In genomic region chr17:50817142-50817751, GRCh38 we compare ENCODE assay signal across 8 cellular contexts. TPM values are rescaled to one million over a fixed set of nuclear protein-coding genes. Genes with fewer than 3 reads are reported as not detected.
DNase-seq lines count a peak whose midpoint lies in the region; ATAC-seq and TF ChIP-seq lines count a peak whose summit lies in the region.

No MANE protein-coding gene starts in this region.

- H3K4me1 Mint-ChIP-seq in activated CD4-positive, alpha-beta T cell treated with anti-CD3 and anti-CD28 coated beads, Interleukin-2, amount 10 ng/mL, durations not matched to agents 24 days and 14 days: peaks cover 10% of the 10 kb centered on the region
- H3K4me1 Mint-ChIP-seq in natural killer cell: peaks cover 15 to 20% of the 10 kb centered on the region in 2 donors

- H3K4me1 ChIP-seq in duodenal mucosa (ENCODE audit: control insufficient read depth in 1 of 2, insufficient read depth in 2 of 2, low read length in 2 of 2): peaks cover 5 to 11% of the 10 kb centered on the region in 2 donors

- peak; percentile 75 for TF ChIP-seq CTCF in AG09309 (IDR thresholded peaks at IDR 0.05; ENCODE audit: control insufficient read depth, insufficient read depth, low read depth, low read length, missing control alignments)
- peak; percentile 77 for TF ChIP-seq CTCF in HL-60 (IDR thresholded peaks at IDR 0.05; ENCODE audit: insufficient read depth, low read length)
- peak; percentile 73 for TF ChIP-seq CTCF in natural killer cell (IDR thresholded peaks at IDR 0.05)

- peaks cover 30% of the 10 kb centered on the region for H3K27me3 Mint-ChIP-seq in activated CD4-positive, alpha-beta T cell treated with anti-CD3 and anti-CD28 coated beads, Interleukin-2, amount 10 ng/mL, durations not matched to agents 24 days and 14 days
- peaks cover 13 to 16% of the 10 kb centered on the region in 2 donors for H3K27me3 Mint-ChIP-seq in natural killer cell (ENCODE audit: low read depth in 2 of 2)

- no peak overlapping the region for H3K4me3 ChIP-seq in AG09309 (ENCODE audit: control insufficient read depth, low read depth, low read length)
- no peak overlapping the region for H3K4me3 ChIP-seq in HL-60 (replicated peaks; ENCODE audit: insufficient read depth, low read length)
- H3K4me3 ChIP-seq in duodenal mucosa (ENCODE audit: low read depth in 1 of 2, low read length in 2 of 2): peak overlapping the region; percentile 41 to 55

- no peak overlapping the region for H3K4me3 Mint-ChIP-seq in activated CD4-positive, alpha-beta T cell treated with anti-CD3 and anti-CD28 coated beads, Interleukin-2, amount 10 ng/mL, durations not matched to agents 24 days and 14 days
- H3K4me3 Mint-ChIP-seq in natural killer cell: no peak overlapping the region

- H3K27me3 ChIP-seq in HL-60 (ENCODE audit: insufficient read depth, poor library complexity, severe bottlenecking): no peaks in the 10 kb centered on the region
- no peaks in the 10 kb centered on the region for H3K27me3 ChIP-seq in duodenal mucosa (ENCODE audit: control insufficient read depth in 1 of 2, insufficient read depth in 2 of 2, low read length in 2 of 2)

- no peak overlapping the region for H3K27ac Mint-ChIP-seq in activated CD4-positive, alpha-beta T cell treated with anti-CD3 and anti-CD28 coated beads, Interleukin-2, amount 10 ng/mL, durations not matched to agents 24 days and 14 days
- no peak overlapping the region for H3K27ac Mint-ChIP-seq in natural killer cell

- DNase-seq in AG09309 (ENCODE audit: low read depth) (no peak), HL-60 (ENCODE audit: low read depth in 1 of 2, low spot score in 1 of 2) (no peak), natural killer cell (peak; percentile 56), mesenteric fat pad (ENCODE audit: low spot score) (no peak), NCI-H226 (no peak)
- peak; percentile 88 for DNase-seq in activated CD4-positive, alpha-beta T cell treated with anti-CD3 and anti-CD28 coated beads, Interleukin-2, amount 10 ng/mL, durations not matched to agents 24 days and 14 days
- DNase-seq in stimulated activated naive CD4-positive, alpha-beta T cell treated with Interleukin-2 at 50 U/mL for 16 hours (lab: John Stamatoyannopoulos, UW): peak; percentile 38

- peak overlapping the region in 1 of 2 donors; percentile 21 for H3K9ac ChIP-seq in duodenal mucosa (ENCODE audit: low read depth in 1 of 2, low read length in 2 of 2)

- no peak overlapping the region for H3K27ac ChIP-seq in HL-60 (replicated peaks)
- no peak overlapping the region for H3K27ac ChIP-seq in duodenal mucosa (ENCODE audit: low read depth, low read length)

- intact Hi-C loops in activated CD4-positive, alpha-beta T cell treated with anti-CD3 and anti-CD28 coated beads, Interleukin-2, amount 10 ng/mL, durations not matched to agents 24 days and 14 days (cut with micrococcal nuclease): loop anchor here (5.0 kb wide), 1 partner anchor 35 kb away; no protein-coding TSS in a partner anchor
- intact Hi-C loops in natural killer cell (cut with micrococcal nuclease): no loop called here

- ATAC-seq in natural killer cell: peak; percentile 67 to 88 (median 77)

- no peaks in the 10 kb centered on the region for H3K36me3 ChIP-seq in duodenal mucosa (ENCODE audit: control insufficient read depth in 1 of 2, insufficient read depth in 2 of 2, low read length in 2 of 2)

- no peaks in the 10 kb centered on the region for H3K9me3 ChIP-seq in duodenal mucosa (ENCODE audit: control insufficient read depth in 1 of 2, low read length in 2 of 2)

- no peaks in the 10 kb centered on the region for H3K36me3 Mint-ChIP-seq in activated CD4-positive, alpha-beta T cell treated with anti-CD3 and anti-CD28 coated beads, Interleukin-2, amount 10 ng/mL, durations not matched to agents 24 days and 14 days (ENCODE audit: low read depth)
- H3K36me3 Mint-ChIP-seq in natural killer cell: no peaks in the 10 kb centered on the region

- no peaks in the 10 kb centered on the region for H3K9me3 Mint-ChIP-seq in activated CD4-positive, alpha-beta T cell treated with anti-CD3 and anti-CD28 coated beads, Interleukin-2, amount 10 ng/mL, durations not matched to agents 24 days and 14 days
- H3K9me3 Mint-ChIP-seq in natural killer cell: no peaks in the 10 kb centered on the region

RNA-seq across cellular contexts. Expression of gene WFIKKN2, which starts 18.1 kb away (rescaled TPM):
- not detected in 2 replicates for total RNA-seq in activated CD4-positive, alpha-beta T cell treated with anti-CD3 and anti-CD28 coated beads, Interleukin-2, amount 10 ng/mL, durations not matched to agents 24 days and 14 days
- total RNA-seq in natural killer cell (not detected), mesenteric fat pad (0.16 TPM)

RNA-seq across cellular contexts. Expression of gene TOB1, which starts 48.9 kb away (rescaled TPM):
- 29.0 and 30.1 TPM in 2 replicates for total RNA-seq in activated CD4-positive, alpha-beta T cell treated with anti-CD3 and anti-CD28 coated beads, Interleukin-2, amount 10 ng/mL, durations not matched to agents 24 days and 14 days
- 100 to 1,000 TPM in 2 of 3 donors, 10 to 100 TPM in 1; 51.1 to 123 (median 110) TPM for total RNA-seq in natural killer cell
- total RNA-seq in mesenteric fat pad: 70.7 TPM

RNA-seq across cellular contexts. Expression of gene ANKRD40CL, which starts 49.9 kb away (rescaled TPM):
- not detected in 2 replicates for total RNA-seq in activated CD4-positive, alpha-beta T cell treated with anti-CD3 and anti-CD28 coated beads, Interleukin-2, amount 10 ng/mL, durations not matched to agents 24 days and 14 days
- total RNA-seq in natural killer cell: not detected
- total RNA-seq in mesenteric fat pad: not detected

Comparison
In these comparisons a context has a peak if more than half of its experiments do, and no peak if none do; other contexts are left out.
1. DNase-seq: peak in activated CD4-positive, alpha-beta T cell treated with anti-CD3 and anti-CD28 coated beads, Interleukin-2, amount 10 ng/mL, durations not matched to agents 24 days and 14 days (single experiment), natural killer cell (single experiment) and stimulated activated naive CD4-positive, alpha-beta T cell treated with Interleukin-2 at 50 U/mL for 16 hours (single experiment); none in AG09309 (single experiment), HL-60 (0 of 2), mesenteric fat pad (single experiment) and NCI-H226 (single experiment).
2. H3K4me3 ChIP-seq: peak in duodenal mucosa (2 of 2); none in AG09309 (single experiment) and HL-60 (single experiment).
3. Peak in every context shown above with its lines, with median percentiles within 50 percentile points of each other: CTCF ChIP-seq.